ENCODE assay signal across 19 cellular contexts in the genomic region with DNA sequence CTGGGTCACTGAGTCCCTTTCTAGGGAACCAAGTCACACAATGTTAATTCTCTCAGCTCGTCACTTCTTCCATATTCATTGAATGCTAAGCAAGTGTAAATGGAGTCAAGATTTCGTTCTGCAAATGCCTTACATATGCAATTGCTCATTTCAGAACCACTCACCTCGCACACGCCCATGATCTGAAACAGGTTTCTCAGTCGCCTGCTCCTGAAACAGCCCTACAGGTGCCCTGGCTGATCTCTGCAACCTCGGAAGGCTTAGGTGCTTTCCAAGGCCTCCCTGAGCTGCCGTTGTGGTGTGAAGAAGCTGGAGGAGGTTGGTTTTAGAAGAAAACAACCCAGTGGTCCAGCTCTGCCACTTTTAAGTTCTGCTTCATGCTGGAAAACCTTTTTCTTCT.
DNase-seq lines count a peak whose midpoint lies in the region; ATAC-seq and TF ChIP-seq lines count a peak whose summit lies in the region.
"Had no signal": no experiment of that assay in that cellular context is flagged by ENCODE, and none has a peak within 500 bp of the region (broad histone marks: within the 10 kb centered on the region; RNA-seq: fewer than 3 reads in every experiment).

No MANE protein-coding gene starts in this region.

- H3F3A ChIP-seq in MM.1S (ENCODE audit: insufficient read depth, low read length), result no peaks in the 10 kb centered on the region

- no peaks in the 10 kb centered on the region for H3K79me2 ChIP-seq in MM.1S (ENCODE audit: low read length)

- ATAC-seq in GM19025 (IDR thresholded peaks at IDR 0.05; ENCODE audit: low read depth, unreplicated experiment) (peak; percentile 39), HG02623 (IDR thresholded peaks at IDR 0.05; ENCODE audit: unreplicated experiment) (peak; percentile 36)
- ATAC-seq: naive thymus-derived CD8-positive, alpha-beta T cell; stimulated activated naive B cell treated with anti-CD40 and anti-IgM and Interleukin-4, amounts not matched to agents 10 μg/mL and 1 μg/mL and 100 μg/mL, for 72 hours had no signal

- H3K36me3 ChIP-seq in MM.1S (replicated peaks; ENCODE audit: insufficient read depth, low read length), result no peaks in the 10 kb centered on the region
- H3K36me3 ChIP-seq: upper lobe of left lung had no signal

- no peaks in the 10 kb centered on the region for H3K27me3 ChIP-seq in MM.1S (replicated peaks; ENCODE audit: insufficient read depth, low read length)
- H3K27me3 ChIP-seq: upper lobe of left lung had no signal

- H4K20me1 ChIP-seq in MM.1S (ENCODE audit: insufficient read depth, low read length), result no peaks in the 10 kb centered on the region

- H2AFZ ChIP-seq in MM.1S (ENCODE audit: low read length), result no peak overlapping the region

- no peaks in the 10 kb centered on the region for H3K9me2 ChIP-seq in MM.1S (replicated peaks; ENCODE audit: insufficient read depth, low read length)

- H3K9me3 ChIP-seq in MM.1S (replicated peaks; ENCODE audit: insufficient read depth, low read length), result no peaks in the 10 kb centered on the region
- H3K9me3 ChIP-seq: upper lobe of left lung had no signal

- H3K4me2 ChIP-seq in MM.1S (ENCODE audit: low read depth, low read length), result no peak overlapping the region

- TF ChIP-seq CTCF in GM12865 (IDR thresholded peaks at IDR 0.05; ENCODE audit: insufficient read depth, low read depth, low read length, missing control alignments) (no peak), MM.1S (IDR thresholded peaks at IDR 0.05; ENCODE audit: low read length) (no peak)

- H3K27ac ChIP-seq in MM.1S (ENCODE audit: low read length), result no peak overlapping the region
- H3K27ac ChIP-seq: coronary artery, upper lobe of left lung had no signal

- H3K9ac ChIP-seq in MM.1S (ENCODE audit: low read length), result no peak overlapping the region

- H3K4me3 ChIP-seq in GM12865 (ENCODE audit: low read depth, low read length) (no peak overlapping the region), MM.1S (ENCODE audit: low read length) (no peak overlapping the region)
- H3K4me3 ChIP-seq: coronary artery, lung, upper lobe of left lung had no signal

- H3K4me1 ChIP-seq in MM.1S (ENCODE audit: low read length), result no peaks in the 10 kb centered on the region
- H3K4me1 ChIP-seq: upper lobe of left lung had no signal

- peak; percentile 91 for DNase-seq in GM12865 (ENCODE audit: low read depth)
- peak; percentile 58 for DNase-seq in MM.1S
- no peak for DNase-seq in mesenteric fat pad (ENCODE audit: low spot score)
- DNase-seq in NCI-H446 (lab: John Stamatoyannopoulos, UW), result no peak
- no peak for DNase-seq in NCI-H2171 (lab: John Stamatoyannopoulos, UW)
- DNase-seq in cortex of kidney (lab: John Stamatoyannopoulos, UW), result no peak
- DNase-seq: EL; erythroblast; HFFc6; naive thymus-derived CD8-positive, alpha-beta T cell; NCI-H2107; small intestine; stimulated activated naive B cell treated with anti-CD40 and anti-IgM and Interleukin-4, amounts not matched to agents 10 μg/mL and 1 μg/mL and 100 μg/mL, for 72 hours; SW 1271; upper lobe of left lung had no signal

Comparison
In these comparisons a context has a peak if more than half of its experiments do, and no peak if none do; other contexts are left out.
1. DNase-seq: peak in GM12865 (single experiment) and MM.1S (single experiment); none in mesenteric fat pad (single experiment), NCI-H446 (0 of 2), NCI-H2171 (single experiment) and cortex of kidney (single experiment).